1 cellular context compared by ENCODE assay signal in genomic region chr3:51390186-51390585, GRCh38.
A peak's percentile ranks its signal among the peaks of the same experiment; 100 is the strongest.
TF ChIP-seq lines count a peak whose summit lies in the region.

No MANE protein-coding gene starts in this region.

TF ChIP-seq in HepG2, 621 proteins besides CTCF, POLR2A, EP300 and RAD21:
- TF ChIP-seq ZNF709 (CRISPR knock-in tag; IDR thresholded peaks at IDR 0.05) (peak; percentile 1; the same call in 1 of the 2 replicates), ZBTB2 (CRISPR knock-in tag; IDR thresholded peaks at IDR 0.05; ENCODE audit: low read depth) (peak; percentile 10; the same call in 1 of the 2 replicates), POLR2G (IDR thresholded peaks at IDR 0.05; ENCODE audit: low read depth, low read length) (peak; percentile 5; the same call in 1 of the 2 replicates), KLF15 (CRISPR knock-in tag; IDR thresholded peaks at IDR 0.05; ENCODE audit: borderline replicate concordance) (no peak), RBM22 (optimal IDR thresholded peaks at IDR 0.05; ENCODE audit: low read length) (peak; percentile 6), ARID5B (CRISPR knock-in tag; IDR thresholded peaks at IDR 0.05) (no peak), RARG (CRISPR knock-in tag; IDR thresholded peaks at IDR 0.05; ENCODE audit: low read depth) (no peak), ZNF7 (CRISPR knock-in tag; IDR thresholded peaks at IDR 0.05) (no peak), MAX (IDR thresholded peaks at IDR 0.05) (no peak)
